In genomic region chr16:48420437-48420836, GRCh38 we compare ENCODE assay signal across 2 cellular contexts.
TF ChIP-seq lines count a peak whose summit lies in the region.

No MANE protein-coding gene starts in this region.

TF ChIP-seq in WTC11, 78 proteins besides CTCF, POLR2A, EP300 and RAD21 (continued from another document):
- TF ChIP-seq E2F4 (CRISPR knock-in tag; IDR thresholded peaks at IDR 0.05; ENCODE audit: borderline replicate concordance, low read depth), result no peak
- peak; percentile 79; the same call in 1 of the 2 replicates for TF ChIP-seq ZNF121 (CRISPR knock-in tag; IDR thresholded peaks at IDR 0.05)

TF ChIP-seq in liver, 16 proteins besides CTCF, POLR2A, EP300 and RAD21 (continued from another document):
- TF ChIP-seq ATF3 (IDR thresholded peaks at IDR 0.05) (peak; percentile 70), HNF4A (conservative IDR thresholded peaks at IDR 0.05) (peak in 1 of 2 donors; percentile 53), FOXA1 (IDR thresholded peaks at IDR 0.05) (no peak)
TF ChIP-seq in liver: peak in this region for 4.
